ENCODE assay signal across 12 cellular contexts in the genomic region with DNA sequence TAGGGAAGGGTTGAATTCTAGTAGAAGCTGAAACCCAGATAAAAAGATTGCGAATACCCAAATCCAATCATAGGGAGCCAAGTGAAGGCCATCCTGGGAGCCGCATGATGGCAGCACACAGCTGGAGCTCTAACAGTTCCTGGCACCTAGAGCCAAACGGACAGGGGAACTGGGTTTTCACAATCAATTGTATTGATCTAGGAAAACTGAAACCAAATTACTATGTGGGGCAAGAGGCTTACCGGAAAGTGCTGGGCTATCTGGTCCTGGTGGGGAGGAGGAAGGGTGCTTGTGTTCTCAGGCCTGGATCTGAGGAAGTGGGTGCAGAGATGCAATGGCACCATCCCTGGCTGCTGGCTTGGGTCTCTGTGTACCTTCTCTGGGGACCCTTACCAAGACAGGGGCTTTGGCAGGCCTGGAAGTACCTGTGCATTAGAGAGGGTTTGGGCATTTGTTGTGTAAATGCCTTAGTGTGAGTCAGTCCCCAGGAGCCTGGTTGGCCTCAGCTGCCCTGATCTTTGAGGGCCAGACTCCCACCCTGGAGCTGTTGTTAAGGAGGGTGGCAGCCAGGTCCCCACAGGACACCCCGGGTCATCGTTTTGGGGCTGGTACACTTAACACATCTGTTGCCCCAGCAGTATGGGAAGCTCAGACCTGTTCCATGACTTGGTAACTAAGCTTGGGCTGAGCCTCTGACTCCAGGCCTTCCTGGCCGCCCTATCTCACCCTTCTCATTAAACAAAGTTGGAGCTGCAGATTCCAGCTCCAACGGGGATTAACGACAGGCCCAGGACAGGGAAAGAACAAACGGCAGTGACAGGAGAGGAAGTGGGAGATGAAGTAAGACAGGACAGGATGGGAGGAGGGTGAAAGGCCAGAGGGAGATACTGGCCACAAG. TPM values are rescaled to one million over a fixed set of nuclear protein-coding genes. Genes with fewer than 3 reads are reported as not detected.
DNase-seq lines count a peak whose midpoint lies in the region; ATAC-seq lines count a peak whose summit lies in the region.
"Had no signal": no experiment of that assay in that cellular context is flagged by ENCODE, and none has a peak within 500 bp of the region (broad histone marks: within the 10 kb centered on the region; RNA-seq: fewer than 3 reads in every experiment).

No MANE protein-coding gene starts in this region.

- peaks cover 46% of the 10 kb centered on the region for H3K4me1 Mint-ChIP-seq in T-helper 17 cell
- H3K4me1 Mint-ChIP-seq in stimulated activated naive B cell treated with anti-CD40 and anti-IgM and Interleukin-4, amounts not matched to agents 10 μg/mL and 1 μg/mL and 100 μg/mL, for 72 hours = peaks cover 35 to 56% of the 10 kb centered on the region in 2 donors

- intact Hi-C loops in left ventricle myocardium superior (cut with micrococcal nuclease) = no loop called here

- no peak for DNase-seq in activated naive CD4-positive, alpha-beta T cell treated with anti-CD3 and anti-CD28 coated beads, Interleukin-2, amount 50 U/mL, for 72 hours (ENCODE audit: low spot score in 2 of 2)
- DNase-seq in activated naive CD4-positive, alpha-beta T cell treated with anti-CD3 and anti-CD28 coated beads, Interleukin-2, amount 50 U/mL, for 16 hours = no peak
- DNase-seq in T-helper 17 cell (no peak), left ventricle myocardium superior (no peak), NCI-H510A treated with DMSO at 0.1 percent for 48 hours (lab: John Stamatoyannopoulos, UW) (no peak), UCSD-AML1 (lab: John Stamatoyannopoulos, UW; ENCODE audit: unreplicated experiment) (no peak)
- no peak for DNase-seq in stimulated activated naive B cell treated with anti-CD40 and anti-IgM and Interleukin-4, amounts not matched to agents 10 μg/mL and 1 μg/mL and 100 μg/mL, for 72 hours
- DNase-seq: activated gamma-delta T cell; CD4-positive, CD25-positive, alpha-beta regulatory T cell; heart right ventricle; NCI-H524 had no signal

- peaks cover 3 to 15% of the 10 kb centered on the region in 2 donors for H3K36me3 Mint-ChIP-seq in activated naive CD4-positive, alpha-beta T cell treated with anti-CD3 and anti-CD28 coated beads, Interleukin-2, amount 50 U/mL, for 72 hours
- peaks cover under 1% of the 10 kb centered on the region for H3K36me3 Mint-ChIP-seq in T-helper 17 cell (ENCODE audit: low read depth)
- no peaks in the 10 kb centered on the region for H3K36me3 Mint-ChIP-seq in stimulated activated naive B cell treated with anti-CD40 and anti-IgM and Interleukin-4, amounts not matched to agents 10 μg/mL and 1 μg/mL and 100 μg/mL, for 72 hours

- H3K27ac Mint-ChIP-seq in activated naive CD4-positive, alpha-beta T cell treated with anti-CD3 and anti-CD28 coated beads, Interleukin-2, amount 50 U/mL, for 72 hours = peak overlapping the region; percentile 15 to 92
- H3K27ac Mint-ChIP-seq in T-helper 17 cell = peak overlapping the region; percentile 89
- peak overlapping the region; percentile 89 for H3K27ac Mint-ChIP-seq in stimulated activated naive B cell treated with anti-CD40 and anti-IgM and Interleukin-4, amounts not matched to agents 10 μg/mL and 1 μg/mL and 100 μg/mL, for 72 hours

- H3K4me3 Mint-ChIP-seq in T-helper 17 cell = peak overlapping the region; percentile 41
- H3K4me3 Mint-ChIP-seq in stimulated activated naive B cell treated with anti-CD40 and anti-IgM and Interleukin-4, amounts not matched to agents 10 μg/mL and 1 μg/mL and 100 μg/mL, for 72 hours = no peak overlapping the region
- H3K4me3 Mint-ChIP-seq: CD4-positive, CD25-positive, alpha-beta regulatory T cell had no signal

- H3K9me3 Mint-ChIP-seq in activated naive CD4-positive, alpha-beta T cell treated with anti-CD3 and anti-CD28 coated beads, Interleukin-2, amount 50 U/mL, for 72 hours = peaks cover 1 to 7% of the 10 kb centered on the region in 2 donors
- H3K9me3 Mint-ChIP-seq in stimulated activated naive B cell treated with anti-CD40 and anti-IgM and Interleukin-4, amounts not matched to agents 10 μg/mL and 1 μg/mL and 100 μg/mL, for 72 hours = no peaks in the 10 kb centered on the region
- H3K9me3 Mint-ChIP-seq: CD4-positive, CD25-positive, alpha-beta regulatory T cell had no signal

- no peaks in the 10 kb centered on the region for H3K27me3 Mint-ChIP-seq in T-helper 17 cell
- no peaks in the 10 kb centered on the region for H3K27me3 Mint-ChIP-seq in stimulated activated naive B cell treated with anti-CD40 and anti-IgM and Interleukin-4, amounts not matched to agents 10 μg/mL and 1 μg/mL and 100 μg/mL, for 72 hours
- H3K27me3 Mint-ChIP-seq: CD4-positive, CD25-positive, alpha-beta regulatory T cell had no signal

- no peak for ATAC-seq in activated naive CD4-positive, alpha-beta T cell treated with anti-CD3 and anti-CD28 coated beads, Interleukin-2, amount 50 U/mL, for 72 hours
- ATAC-seq in T-helper 17 cell (no peak), left ventricle myocardium superior (peak; percentile 23), GM18858 (IDR thresholded peaks at IDR 0.05; ENCODE audit: unreplicated experiment) (no peak)
- no peak for ATAC-seq in stimulated activated naive B cell treated with anti-CD40 and anti-IgM and Interleukin-4, amounts not matched to agents 10 μg/mL and 1 μg/mL and 100 μg/mL, for 72 hours (replicated peaks)

- no peaks in the 10 kb centered on the region for H3K9me3 ChIP-seq in T-helper 17 cell (ENCODE audit: control insufficient read depth, low read length, poor library complexity, severe bottlenecking)
- H3K9me3 ChIP-seq: heart right ventricle had no signal

RNA-seq across cellular contexts. Expression of a gene that starts 8.9 kb away (rescaled TPM):
- total RNA-seq in activated naive CD4-positive, alpha-beta T cell treated with anti-CD3 and anti-CD28 coated beads, Interleukin-2, amount 50 U/mL, for 72 hours = 100 to 1,000 TPM; 381 to 721 TPM
- 100 to 1,000 TPM; 133 to 260 TPM for total RNA-seq in T-helper 17 cell
- 49.9 TPM for total RNA-seq in left ventricle myocardium superior

RNA-seq across cellular contexts. Expression of a gene that starts 24.8 kb away (rescaled TPM):
- total RNA-seq in activated naive CD4-positive, alpha-beta T cell treated with anti-CD3 and anti-CD28 coated beads, Interleukin-2, amount 50 U/mL, for 72 hours = 10 to 100 TPM; 83.9 to 91.4 TPM
- total RNA-seq in T-helper 17 cell (10 to 100 TPM in 1 of 2 donors, 1 to 10 TPM in 1; 6.0 to 12.7 TPM), left ventricle myocardium superior (15.4 TPM)

RNA-seq across cellular contexts. Expression of a gene that starts 43.6 kb away (rescaled TPM):
- total RNA-seq in activated naive CD4-positive, alpha-beta T cell treated with anti-CD3 and anti-CD28 coated beads, Interleukin-2, amount 50 U/mL, for 72 hours = 100 to 1,000 TPM in 1 of 2 donors, 10 to 100 TPM in 1; 99.8 to 225 TPM
- total RNA-seq in T-helper 17 cell = 100 to 1,000 TPM; 159 to 186 TPM
- 146 TPM for total RNA-seq in left ventricle myocardium superior
